ENCODE assay signal across 25 cellular contexts in the genomic region with DNA sequence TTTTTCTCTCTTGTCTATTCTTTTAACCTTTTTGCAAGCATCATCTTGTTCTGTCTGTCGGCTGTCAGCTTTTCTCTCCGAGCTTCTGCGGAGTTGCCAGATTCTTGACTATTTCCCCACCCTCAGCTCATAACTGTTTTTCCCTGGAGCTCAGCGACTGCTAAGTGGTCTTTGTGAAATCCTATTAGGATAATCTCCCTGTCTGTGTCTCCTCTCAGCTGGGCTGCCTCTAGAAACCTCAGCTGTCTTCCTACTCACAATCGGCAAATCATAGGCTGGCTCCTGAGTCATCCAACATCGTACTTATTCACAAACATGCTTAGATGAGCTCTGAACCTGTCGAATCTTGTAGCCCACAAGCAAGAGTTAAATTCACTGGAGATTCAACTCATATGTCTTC.
DNase-seq lines count a peak whose midpoint lies in the region; ATAC-seq, FAIRE-seq and TF ChIP-seq lines count a peak whose summit lies in the region.
"Had no signal": no experiment of that assay in that cellular context is flagged by ENCODE, and none has a peak within 500 bp of the region (broad histone marks: within the 10 kb centered on the region; RNA-seq: fewer than 3 reads in every experiment).

No MANE protein-coding gene starts in this region.

- WGBS in endodermal cell (ENCODE audit: insufficient coverage in 1 of 2, insufficient read length in 1 of 2), 2 experiments, result 72 to 77% methylated on average over 7 of the region's 7 CpGs
- WGBS in HepG2 (ENCODE audit: low lambda C conversion rate), result 33% methylated on average over 7 of the region's 7 CpGs

- no peak for TF ChIP-seq POLR2A in HepG2 (IDR thresholded peaks at IDR 0.05; ENCODE audit: insufficient read depth in 1 of 2, low read depth in 2 of 2, low read length in 2 of 2)

- POLR2A ChIA-PET in activated CD4-positive, alpha-beta memory T cell treated with anti-CD3 and anti-CD28 coated beads, Interleukin-2, amount 10 ng/mL, durations not matched to agents 7 days and 5 days (lab: Charles Lee), result no interaction called here
- POLR2A ChIA-PET in HepG2 (lab: Yijun Ruan, JAX), result no interaction called here

- H3K4me3 Mint-ChIP-seq in endodermal cell, result no peak overlapping the region
- H3K4me3 Mint-ChIP-seq in activated CD4-positive, alpha-beta memory T cell treated with anti-CD3 and anti-CD28 coated beads, Interleukin-2, amount 10 ng/mL, durations not matched to agents 7 days and 5 days, result no peak overlapping the region
- H3K4me3 Mint-ChIP-seq: CD14-positive monocyte; CD8-positive, alpha-beta memory T cell had no signal

- TF ChIP-seq EP300 in neural cell (conservative IDR thresholded peaks at IDR 0.05; ENCODE audit: poor library complexity, severe bottlenecking), result peak; percentile 91
- TF ChIP-seq EP300 in HepG2 (IDR thresholded peaks at IDR 0.05; ENCODE audit: low read depth in 2 of 2, low read length in 2 of 2), result no peak
- no peak for TF ChIP-seq EP300 in HepG2 (CRISPR knock-in tag; IDR thresholded peaks at IDR 0.05; ENCODE audit: borderline replicate concordance)

- no peak for ATAC-seq in HG03159 (IDR thresholded peaks at IDR 0.05; ENCODE audit: unreplicated experiment)
- no peak for ATAC-seq in HepG2
- ATAC-seq: PC-3, SK-N-SH treated with all-trans-retinoic acid at 6 μM for 48 hours had no signal

- H3K36me3 Mint-ChIP-seq in endodermal cell (ENCODE audit: low read depth), result no peaks in the 10 kb centered on the region
- no peaks in the 10 kb centered on the region for H3K36me3 Mint-ChIP-seq in activated CD4-positive, alpha-beta memory T cell treated with anti-CD3 and anti-CD28 coated beads, Interleukin-2, amount 10 ng/mL, durations not matched to agents 7 days and 5 days (ENCODE audit: low read depth)
- H3K36me3 Mint-ChIP-seq: CD14-positive monocyte; CD8-positive, alpha-beta memory T cell had no signal

- CTCF ChIA-PET in activated CD4-positive, alpha-beta memory T cell treated with anti-CD3 and anti-CD28 coated beads, Interleukin-2, amount 10 ng/mL, durations not matched to agents 7 days and 5 days (lab: Charles Lee), result no interaction called here
- CTCF ChIA-PET in HepG2 (lab: Yijun Ruan, JAX; ENCODE audit: low intra/inter-chr PET ratio, low total read pairs), result no interaction called here

- no TSS peak for BruUV-seq in HepG2 (replicated peaks; lab: Mats Ljungman, UMichigan)

- H3K27me3 ChIP-seq in endodermal cell (ENCODE audit: control insufficient read depth, insufficient read depth, low read length, poor library complexity, severe bottlenecking), result no peaks in the 10 kb centered on the region
- no peaks in the 10 kb centered on the region for H3K27me3 ChIP-seq in neural cell (ENCODE audit: insufficient read depth, low read depth, low read length)
- no peaks in the 10 kb centered on the region for H3K27me3 ChIP-seq in MM.1S (replicated peaks; ENCODE audit: insufficient read depth, low read length)
- H3K27me3 ChIP-seq in HepG2 (ENCODE audit: control insufficient read depth in 1 of 2, insufficient read depth in 2 of 2, low read length in 2 of 2), result no peaks in the 10 kb centered on the region
- H3K27me3 ChIP-seq: BE2C had no signal

- no peak overlapping the region for H3K27ac Mint-ChIP-seq in endodermal cell
- no peak overlapping the region for H3K27ac Mint-ChIP-seq in activated CD4-positive, alpha-beta memory T cell treated with anti-CD3 and anti-CD28 coated beads, Interleukin-2, amount 10 ng/mL, durations not matched to agents 7 days and 5 days
- H3K27ac Mint-ChIP-seq: CD14-positive monocyte; CD8-positive, alpha-beta memory T cell had no signal

- TF ChIP-seq RAD21 in neural cell (conservative IDR thresholded peaks at IDR 0.05) (peak; percentile 43), HepG2 (CRISPR knock-in tag; IDR thresholded peaks at IDR 0.05) (no peak)

- H3K27ac ChIP-seq in endodermal cell (ENCODE audit: low read depth, low read length), result no peak overlapping the region
- H3K27ac ChIP-seq in neural cell (ENCODE audit: low read length), result peak overlapping the region; percentile 51
- no peak overlapping the region for H3K27ac ChIP-seq in MM.1S (ENCODE audit: low read length)
- H3K27ac ChIP-seq in HepG2 (ENCODE audit: extremely low read length, insufficient read depth, low read length), result no peak overlapping the region
- H3K27ac ChIP-seq: 22Rv1 had no signal

- in situ Hi-C loops in HepG2 (cut with HindIII; ENCODE audit: extremely low pct_ligation_motif_present, low pct_unique_long_range_greater_than_20kb), result no loop called here

- H3K4me1 ChIP-seq in endodermal cell (ENCODE audit: control insufficient read depth, insufficient read depth, low read length) (no peaks in the 10 kb centered on the region), MM.1S (ENCODE audit: low read length) (no peaks in the 10 kb centered on the region), HepG2 (ENCODE audit: insufficient read depth, low read length) (no peaks in the 10 kb centered on the region)
- H3K4me1 ChIP-seq: BE2C had no signal

- no peak overlapping the region for H2AFZ ChIP-seq in neural cell (ENCODE audit: low read depth, low read length)
- H2AFZ ChIP-seq in MM.1S (ENCODE audit: low read length), result no peak overlapping the region
- H2AFZ ChIP-seq in HepG2 (ENCODE audit: low read length), result no peak overlapping the region

- H3K9me2 ChIP-seq in neural cell (ENCODE audit: insufficient read depth, low read length) (no peaks in the 10 kb centered on the region), MM.1S (replicated peaks; ENCODE audit: insufficient read depth, low read length) (no peaks in the 10 kb centered on the region)

- intact Hi-C loops in HepG2 (cut with micrococcal nuclease; ENCODE audit: unreplicated experiment), result no loop called here

- no peaks in the 10 kb centered on the region for H3K36me3 ChIP-seq in endodermal cell (ENCODE audit: control insufficient read depth, insufficient read depth, low read length)
- H3K36me3 ChIP-seq in neural cell (ENCODE audit: insufficient read depth, low read length), result no peaks in the 10 kb centered on the region
- H3K36me3 ChIP-seq in MM.1S (replicated peaks; ENCODE audit: insufficient read depth, low read length), result no peaks in the 10 kb centered on the region
- no peaks in the 10 kb centered on the region for H3K36me3 ChIP-seq in HepG2 (replicated peaks in 1 of 2; ENCODE audit: control insufficient read depth in 1 of 2, insufficient read depth in 2 of 2, low read length in 2 of 2)
- H3K36me3 ChIP-seq: BE2C had no signal

- H3K79me2 ChIP-seq in neural cell (replicated peaks; ENCODE audit: insufficient read depth, low read length) (no peaks in the 10 kb centered on the region), MM.1S (ENCODE audit: low read length) (no peaks in the 10 kb centered on the region), HepG2 (ENCODE audit: insufficient read depth, low read length) (no peaks in the 10 kb centered on the region)

- TF ChIP-seq CTCF in endodermal cell (conservative IDR thresholded peaks at IDR 0.05), result no peak
- TF ChIP-seq CTCF in neural cell (IDR thresholded peaks at IDR 0.05; ENCODE audit: poor library complexity, severe bottlenecking), result no peak
- no peak for TF ChIP-seq CTCF in MM.1S (IDR thresholded peaks at IDR 0.05; ENCODE audit: low read length)
- no peak for TF ChIP-seq CTCF in HepG2 (CRISPR knock-in tag; IDR thresholded peaks at IDR 0.05)

- no peaks in the 10 kb centered on the region for H3F3A ChIP-seq in neural cell (ENCODE audit: insufficient read depth, low read length, poor library complexity, severe bottlenecking)
- H3F3A ChIP-seq in MM.1S (ENCODE audit: insufficient read depth, low read length), result no peaks in the 10 kb centered on the region

- H3K9ac ChIP-seq in endodermal cell (ENCODE audit: extremely low read depth, low read length, poor library complexity, severe bottlenecking) (no peak overlapping the region), neural cell (ENCODE audit: low read length) (no peak overlapping the region), MM.1S (ENCODE audit: low read length) (no peak overlapping the region), HepG2 (ENCODE audit: insufficient read depth, low read depth, low read length) (no peak overlapping the region)

- H3K4me2 ChIP-seq in neural cell (ENCODE audit: low read length) (peak overlapping the region; percentile 36), MM.1S (ENCODE audit: low read depth, low read length) (no peak overlapping the region), HepG2 (ENCODE audit: low read depth, low read length) (no peak overlapping the region)

- peaks cover 28% of the 10 kb centered on the region for H3K4me1 Mint-ChIP-seq in endodermal cell
- H3K4me1 Mint-ChIP-seq in activated CD4-positive, alpha-beta memory T cell treated with anti-CD3 and anti-CD28 coated beads, Interleukin-2, amount 10 ng/mL, durations not matched to agents 7 days and 5 days, result no peaks in the 10 kb centered on the region
- H3K4me1 Mint-ChIP-seq: CD14-positive monocyte; CD8-positive, alpha-beta memory T cell had no signal

- H3K9me3 Mint-ChIP-seq in endodermal cell, result no peaks in the 10 kb centered on the region
- H3K9me3 Mint-ChIP-seq in activated CD4-positive, alpha-beta memory T cell treated with anti-CD3 and anti-CD28 coated beads, Interleukin-2, amount 10 ng/mL, durations not matched to agents 7 days and 5 days, result peaks cover 5% of the 10 kb centered on the region

- H3K27me3 Mint-ChIP-seq in endodermal cell (ENCODE audit: insufficient read depth), result peaks cover 12% of the 10 kb centered on the region
- H3K27me3 Mint-ChIP-seq in activated CD4-positive, alpha-beta memory T cell treated with anti-CD3 and anti-CD28 coated beads, Interleukin-2, amount 10 ng/mL, durations not matched to agents 7 days and 5 days, result no peaks in the 10 kb centered on the region

- H3K9me3 ChIP-seq in endodermal cell (ENCODE audit: control insufficient read depth, low read length) (peaks cover 10% of the 10 kb centered on the region), neural cell (ENCODE audit: low read length) (no peaks in the 10 kb centered on the region), MM.1S (replicated peaks; ENCODE audit: insufficient read depth, low read length) (no peaks in the 10 kb centered on the region), HepG2 (ENCODE audit: low read length) (peaks cover 47% of the 10 kb centered on the region)
- H3K9me3 ChIP-seq: BE2C had no signal

- H3K4me3 ChIP-seq in endodermal cell (ENCODE audit: low read length), result peak overlapping the region; percentile 20
- peak overlapping the region; percentile 45 for H3K4me3 ChIP-seq in neural cell (ENCODE audit: low read length)
- no peak overlapping the region for H3K4me3 ChIP-seq in MM.1S (ENCODE audit: low read length)
- H3K4me3 ChIP-seq in HepG2 (replicated peaks in 1 of 3; ENCODE audit: insufficient read depth in 1 of 3, low read depth in 2 of 3, low read length in 3 of 3), result no peak overlapping the region

- DNase-seq in Ammon's horn (ENCODE audit: low spot score) (peak; percentile 10), NCI-H82 (lab: John Stamatoyannopoulos, UW) (peak; percentile 98), endodermal cell (no peak), MM.1S (no peak), HepG2 (ENCODE audit: low spot score) (no peak)
- no peak for DNase-seq in activated CD4-positive, alpha-beta memory T cell treated with anti-CD3 and anti-CD28 coated beads, Interleukin-2, amount 10 ng/mL, durations not matched to agents 7 days and 5 days
- DNase-seq: BE2C; CD8-positive, alpha-beta memory T cell; DMS153; DND-41; IMR-90; KG1; NCI-H1048; NCI-H1417; NCI-H1694; NCI-H2029 treated with DMSO at 0.1 percent for 48 hours; NCI-H2227 treated with DMSO at 0.1 percent for 48 hours; PC-3 had no signal

- no peak for FAIRE-seq in HepG2 (lab: Jason Lieb, UNC)
- FAIRE-seq: GM18507, H54 had no signal

- H4K20me1 ChIP-seq in neural cell (ENCODE audit: insufficient read depth), result no peaks in the 10 kb centered on the region
- H4K20me1 ChIP-seq in MM.1S (ENCODE audit: insufficient read depth, low read length), result no peaks in the 10 kb centered on the region
- no peaks in the 10 kb centered on the region for H4K20me1 ChIP-seq in HepG2 (ENCODE audit: insufficient read depth, low read length)

Comparison
In these comparisons a context has a peak if more than half of its experiments do, and no peak if none do; other contexts are left out.
1. DNase-seq: peak in Ammon's horn (single experiment) and NCI-H82 (single experiment); none in endodermal cell (single experiment), activated CD4-positive, alpha-beta memory T cell treated with anti-CD3 and anti-CD28 coated beads, Interleukin-2, amount 10 ng/mL, durations not matched to agents 7 days and 5 days (single experiment), MM.1S (single experiment) and HepG2 (single experiment).
2. H3K4me3 ChIP-seq: peak in endodermal cell (single experiment) and neural cell (single experiment); none in MM.1S (single experiment) and HepG2 (0 of 3).